1 cellular context compared by ENCODE assay signal in genomic region chr5:164972973-164973372, GRCh38.
TF ChIP-seq lines count a peak whose summit lies in the region.

No MANE protein-coding gene starts in this region.

TF ChIP-seq in GM23338, 12 proteins besides CTCF, POLR2A, EP300 and RAD21 (continued from another document):
- TF ChIP-seq REST (IDR thresholded peaks at IDR 0.05; ENCODE audit: unreplicated experiment) = no peak
- no peak for TF ChIP-seq CREB1 (CRISPR knock-in tag; IDR thresholded peaks at IDR 0.05; ENCODE audit: low read depth)
- TF ChIP-seq ZNF331 (CRISPR knock-in tag; IDR thresholded peaks at IDR 0.05; ENCODE audit: low read depth) = no peak
- TF ChIP-seq STAT1 (IDR thresholded peaks at IDR 0.05; ENCODE audit: unreplicated experiment) = no peak
